1 cellular context compared by ENCODE assay signal in genomic region chr11:2687223-2687530, GRCh38.
TF ChIP-seq lines count a peak whose summit lies in the region.

No MANE protein-coding gene starts in this region.

TF ChIP-seq in H1, 55 proteins besides CTCF, POLR2A, EP300 and RAD21 (continued from another document):
- TF ChIP-seq YY1 (IDR thresholded peaks at IDR 0.05; ENCODE audit: low read depth, low read length) = no peak
